ENCODE assay signal across 1 cellular context in the genomic region with DNA sequence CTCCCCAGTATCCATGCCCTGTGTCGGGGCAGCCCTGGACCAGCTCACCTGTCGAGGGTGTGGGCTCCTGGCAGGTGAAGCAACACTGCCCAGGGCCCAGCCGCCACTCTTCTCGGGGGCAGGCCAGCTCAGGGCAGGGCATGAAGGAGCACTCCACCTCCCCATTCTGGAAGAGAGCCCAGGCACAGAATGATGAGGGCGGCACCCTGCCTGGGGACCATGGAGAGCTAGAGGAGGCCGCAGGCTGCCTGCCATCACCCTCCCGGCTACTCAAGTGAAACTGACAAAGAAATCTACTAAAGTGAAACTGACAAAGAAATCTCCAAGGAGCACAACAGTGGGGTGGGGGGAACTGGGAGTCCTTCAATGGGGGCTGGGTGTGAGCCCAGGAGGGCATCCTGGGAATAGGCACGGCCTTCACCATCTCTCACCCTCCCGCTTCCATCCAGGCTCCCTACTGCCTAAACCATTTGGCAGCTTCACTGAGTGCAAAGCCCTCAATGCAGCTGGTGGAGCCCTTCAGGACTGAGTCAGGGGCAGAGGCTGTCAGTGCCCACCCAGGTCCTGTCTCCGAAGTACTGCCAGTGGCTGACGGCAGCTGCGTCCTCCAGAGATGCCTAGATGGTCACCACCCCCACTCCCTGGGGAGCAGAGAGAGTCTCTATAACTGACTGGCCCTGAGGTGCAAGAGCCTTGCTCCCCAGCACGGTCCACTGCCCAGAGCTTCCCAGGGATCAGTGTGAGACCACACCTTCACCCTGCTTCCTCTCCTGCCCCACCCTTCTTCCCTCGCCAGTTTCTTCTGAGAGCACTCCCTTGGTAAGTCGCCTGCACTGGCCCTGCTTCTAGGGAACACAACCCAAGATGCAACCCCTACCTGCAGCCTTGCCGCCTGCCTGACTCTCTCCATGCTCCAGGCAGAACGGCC.
TF ChIP-seq lines count a peak whose summit lies in the region.

No MANE protein-coding gene starts in this region.

TF ChIP-seq in SK-N-SH treated with all-trans-retinoic acid at 6 μM for 48 hours, 23 proteins besides CTCF, POLR2A, EP300 and RAD21 (continued from another document):
- TF ChIP-seq CREB5 (CRISPR knock-in tag; IDR thresholded peaks at IDR 0.05; ENCODE audit: low read depth): no peak
- TF ChIP-seq PPARA (CRISPR knock-in tag; IDR thresholded peaks at IDR 0.05; ENCODE audit: borderline replicate concordance): no peak
- no peak for TF ChIP-seq ESRRG (CRISPR knock-in tag; IDR thresholded peaks at IDR 0.05)
- no peak for TF ChIP-seq RARB (CRISPR knock-in tag; IDR thresholded peaks at IDR 0.05)
- no peak for TF ChIP-seq OSR1 (CRISPR knock-in tag; IDR thresholded peaks at IDR 0.05)
- TF ChIP-seq GLIS3 (CRISPR knock-in tag; IDR thresholded peaks at IDR 0.05): no peak
- no peak for TF ChIP-seq ISL1 (CRISPR knock-in tag; IDR thresholded peaks at IDR 0.05)
- no peak for TF ChIP-seq TOX (CRISPR knock-in tag; IDR thresholded peaks at IDR 0.05; ENCODE audit: borderline replicate concordance)
- no peak for TF ChIP-seq ZFP30 (CRISPR knock-in tag; IDR thresholded peaks at IDR 0.05)
- TF ChIP-seq POU6F1 (CRISPR knock-in tag; IDR thresholded peaks at IDR 0.05; ENCODE audit: borderline replicate concordance, low read depth): no peak
